Comparison of ENCODE assay signal across 8 cellular contexts in the genomic region with DNA sequence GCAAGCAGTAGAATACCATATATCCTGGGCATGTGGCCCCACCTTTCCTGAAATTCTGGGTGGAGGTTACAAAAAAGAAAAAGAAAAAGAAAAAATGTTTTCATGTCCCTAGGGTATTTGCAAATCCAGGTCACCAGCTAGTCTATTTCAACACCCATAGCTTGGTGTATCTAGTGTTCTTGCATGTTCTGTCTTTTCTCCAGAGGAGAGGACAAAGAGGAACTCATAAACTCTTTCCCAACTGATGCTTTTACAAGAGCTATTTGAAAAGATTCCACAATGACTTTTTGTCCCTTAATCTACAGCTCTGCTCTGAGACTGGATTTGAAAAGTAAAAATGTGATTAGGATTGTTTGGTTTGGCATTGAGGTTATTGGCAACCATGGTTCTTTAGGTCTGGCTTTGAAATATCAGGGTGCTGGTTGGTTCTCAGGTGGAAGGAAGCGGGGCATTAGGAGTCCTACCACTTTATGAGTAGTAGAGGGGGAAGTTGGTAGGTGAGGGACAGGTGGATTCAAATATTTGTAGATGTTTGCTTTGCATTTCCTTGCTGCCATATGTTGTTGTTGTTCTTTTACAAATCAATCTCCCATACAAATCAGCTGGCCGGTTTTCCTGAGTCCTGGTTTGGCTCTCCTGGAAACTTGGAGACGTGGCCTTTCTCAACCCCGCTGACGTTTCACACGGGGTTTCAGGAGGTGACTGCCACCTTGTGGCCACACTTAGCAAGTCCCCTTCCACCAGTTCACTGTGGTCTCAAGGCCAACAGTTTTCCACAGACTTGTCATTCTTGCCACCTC.
A peak's percentile ranks its signal among the peaks of the same experiment; 100 is the strongest.
DNase-seq lines count a peak whose midpoint lies in the region; ATAC-seq and TF ChIP-seq lines count a peak whose summit lies in the region.

No MANE protein-coding gene starts in this region.

- no peak overlapping the region for H3K27ac ChIP-seq in CD8-positive, alpha-beta T cell (ENCODE audit: low read depth, low read length)
- H3K27ac ChIP-seq in SJSA1 (no peak overlapping the region), trophoblast cell (ENCODE audit: low read depth, low read length) (peak overlapping the region; percentile 35), tibial artery (no peak overlapping the region)

- H4K8ac ChIP-seq in trophoblast cell (ENCODE audit: low read depth, low read length) = no peak overlapping the region

- H2BK12ac ChIP-seq in trophoblast cell (ENCODE audit: low read length) = peak overlapping the region; percentile 62

- H3K27me3 Mint-ChIP-seq in CD8-positive, alpha-beta T cell (ENCODE audit: low read depth) = peaks cover under 1% of the 10 kb centered on the region

- ATAC-seq in CD8-positive, alpha-beta T cell = peak; percentile 86

- no peak overlapping the region for H3K4ac ChIP-seq in trophoblast cell (ENCODE audit: low read depth, low read length)

- no peak overlapping the region for H2AK5ac ChIP-seq in trophoblast cell (ENCODE audit: low read length)

- in situ Hi-C loops in KBM-7 (cut with MboI; ENCODE audit: low pct_unique_long_range_greater_than_20kb, low sequenced_read_pairs) = loop anchor here (25.0 kb wide), 1 partner anchor 282 kb away; no protein-coding TSS in a partner anchor

- H3K9ac ChIP-seq in trophoblast cell (ENCODE audit: low read length) = no peak overlapping the region

- WGBS in trophoblast cell (ENCODE audit: extremely low coverage, insufficient coverage, insufficient read length) = no CpG with 5 or more reads among the region's 6 CpGs

- H3K9me3 ChIP-seq in CD8-positive, alpha-beta T cell (ENCODE audit: low read length) = no peaks in the 10 kb centered on the region
- H3K9me3 ChIP-seq in SJSA1 (replicated peaks) = no peaks in the 10 kb centered on the region
- no peaks in the 10 kb centered on the region for H3K9me3 ChIP-seq in trophoblast cell (ENCODE audit: insufficient read depth, low read depth, low read length)
- no peaks in the 10 kb centered on the region for H3K9me3 ChIP-seq in tibial artery

- POLR2A ChIA-PET in CD8-positive, alpha-beta T cell (lab: Charles Lee) = interaction anchor here (2.4 to 4.9 kb wide), 2 partner anchors 164 to 167 kb away, joined by 10 to 24 read pairs; no protein-coding TSS in a partner anchor

- H3K27me3 ChIP-seq in CD8-positive, alpha-beta T cell (ENCODE audit: insufficient read depth, low read length) = no peaks in the 10 kb centered on the region
- 0 out of 2 replicates have a peak, but pooled peaks cover 3% of the 10 kb centered on the region for H3K27me3 ChIP-seq in SJSA1 (replicated peaks)
- H3K27me3 ChIP-seq in trophoblast cell (ENCODE audit: insufficient read depth, low read length) = no peaks in the 10 kb centered on the region
- H3K27me3 ChIP-seq in tibial artery = no peaks in the 10 kb centered on the region

- H4K12ac ChIP-seq in trophoblast cell (ENCODE audit: low read depth, low read length) = no peak overlapping the region

- H3K9me3 Mint-ChIP-seq in CD8-positive, alpha-beta T cell = no peaks in the 10 kb centered on the region

- no peak overlapping the region for H3K4me3 Mint-ChIP-seq in CD8-positive, alpha-beta T cell

- no peaks in the 10 kb centered on the region for H3K36me3 Mint-ChIP-seq in CD8-positive, alpha-beta T cell

- peak overlapping the region; percentile 65 for H4K91ac ChIP-seq in trophoblast cell (ENCODE audit: low read depth, low read length)

- H3K4me1 ChIP-seq in CD8-positive, alpha-beta T cell (ENCODE audit: insufficient read depth, low read length) = peaks cover 6% of the 10 kb centered on the region
- H3K4me1 ChIP-seq in SJSA1 (replicated peaks) (0 out of 2 replicates have a peak, but pooled peaks cover 3% of the 10 kb centered on the region), trophoblast cell (ENCODE audit: control insufficient read depth in 1 of 2, insufficient read depth in 2 of 2, low read length in 2 of 2) (peaks cover 7 to 9% of the 10 kb centered on the region in 2 experiments), tibial artery (peaks cover 0 to 11% (median 3%) of the 10 kb centered on the region in 4 donors)

- CTCF ChIA-PET in CD8-positive, alpha-beta T cell (lab: Charles Lee) = interaction anchor here (0.6 to 11.6 kb wide), 31 partner anchors 9 to 290 kb away, joined by 3 to 432 read pairs (median 5); no protein-coding TSS in a partner anchor

- no peaks in the 10 kb centered on the region for H3K79me2 ChIP-seq in trophoblast cell (ENCODE audit: control insufficient read depth, insufficient read depth, low read length, poor library complexity)

- H2AFZ ChIP-seq in trophoblast cell (ENCODE audit: insufficient read depth, low read length, poor library complexity) = no peak overlapping the region

- no peak overlapping the region for H3K14ac ChIP-seq in trophoblast cell (ENCODE audit: low read length)

- H3K79me1 ChIP-seq in trophoblast cell (ENCODE audit: low read length) = peaks cover 9% of the 10 kb centered on the region

- DNase-seq in CD8-positive, alpha-beta T cell = peak; percentile 45 to 82 (median 65)
- DNase-seq in GM20000 (ENCODE audit: low spot score) = peak; percentile 72
- peak; percentile 74 for DNase-seq in KBM-7
- peak; percentile 49 to 64 for DNase-seq in SJSA1 (ENCODE audit: low read depth in 1 of 2, low spot score in 2 of 2)
- DNase-seq in activated naive CD4-positive, alpha-beta T cell (lab: John Stamatoyannopoulos, UW) = peak in 3 of 4 experiments; percentile 13 to 50 (median 35)
- peak; percentile 44 for DNase-seq in glomerular visceral epithelial cell (ENCODE audit: extremely low spot score)
- DNase-seq in trophoblast cell = peak; percentile 71 to 88
- peak; percentile 71 to 84 for DNase-seq in tibial artery

- peak; percentile 86 for TF ChIP-seq CTCF in CD8-positive, alpha-beta T cell (IDR thresholded peaks at IDR 0.05)
- TF ChIP-seq CTCF in GM20000 (IDR thresholded peaks at IDR 0.05; ENCODE audit: extremely low read depth, missing control alignments) = peak; percentile 86
- peak; percentile 84 to 87 for TF ChIP-seq CTCF in tibial artery (IDR thresholded peaks at IDR 0.05)

- no peak overlapping the region for H3K4me2 ChIP-seq in trophoblast cell (ENCODE audit: low read length)

- H3K36me3 ChIP-seq in CD8-positive, alpha-beta T cell (ENCODE audit: insufficient read depth, low read length) = no peaks in the 10 kb centered on the region
- no peaks in the 10 kb centered on the region for H3K36me3 ChIP-seq in SJSA1
- H3K36me3 ChIP-seq in trophoblast cell (ENCODE audit: control insufficient read depth in 1 of 2, insufficient read depth in 2 of 2, low read length in 2 of 2) = no peaks in the 10 kb centered on the region
- no peaks in the 10 kb centered on the region for H3K36me3 ChIP-seq in tibial artery

- intact Hi-C loops in CD8-positive, alpha-beta T cell (cut with DNase I, micrococcal nuclease) = loop anchor here (1.0 to 10.0 kb wide), 5 partner anchors 75 to 545 kb away; no protein-coding TSS in a partner anchor
- intact Hi-C loops in tibial artery (cut with DNase I; ENCODE audit: low total_unique reads) = loop anchor here (1.0 kb wide), 1 partner anchor 164 kb away; no protein-coding TSS in a partner anchor

- H2BK5ac ChIP-seq in trophoblast cell (ENCODE audit: low read depth, low read length, poor library complexity) = peak overlapping the region; percentile 74

- no peak overlapping the region for H3K4me3 ChIP-seq in CD8-positive, alpha-beta T cell (ENCODE audit: low read depth, low read length)
- H3K4me3 ChIP-seq in SJSA1 (no peak overlapping the region), trophoblast cell (ENCODE audit: low read depth, low read length) (no peak overlapping the region), tibial artery (no peak overlapping the region)

- no peak overlapping the region for H2BK120ac ChIP-seq in trophoblast cell (ENCODE audit: insufficient read depth, low read length, poor library complexity)

- H3K4me1 Mint-ChIP-seq in CD8-positive, alpha-beta T cell (ENCODE audit: low read depth) = peaks cover 11% of the 10 kb centered on the region

- no peak overlapping the region for H3K23ac ChIP-seq in trophoblast cell (ENCODE audit: low read length)

- H3K18ac ChIP-seq in trophoblast cell (ENCODE audit: low read length) = no peak overlapping the region

- H3K27ac Mint-ChIP-seq in CD8-positive, alpha-beta T cell = no peak overlapping the region
